Comparison of ENCODE assay signal across 16 cellular contexts in the genomic region with DNA sequence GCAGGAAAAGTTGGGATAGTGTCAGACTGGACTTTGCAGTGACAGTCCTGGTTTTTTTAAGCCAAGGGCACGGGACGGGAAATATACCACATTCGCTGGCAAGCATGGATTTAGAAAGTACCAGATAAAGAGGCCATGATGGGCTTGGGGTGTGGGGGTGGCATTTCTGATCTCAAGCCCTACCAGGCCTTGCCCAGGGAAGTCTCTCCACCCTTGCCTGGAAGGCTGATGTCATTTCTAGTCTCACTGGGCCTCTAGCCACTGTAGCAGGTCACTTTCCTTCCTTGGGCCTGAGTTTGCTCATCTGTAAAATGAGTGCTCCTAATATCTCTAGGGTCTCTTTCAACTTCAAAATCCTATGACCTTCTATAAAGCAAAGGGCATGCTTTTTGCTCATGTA. TPM values are rescaled to one million over a fixed set of nuclear protein-coding genes. Genes with fewer than 3 reads are reported as not detected.
DNase-seq lines count a peak whose midpoint lies in the region; ATAC-seq, FAIRE-seq and TF ChIP-seq lines count a peak whose summit lies in the region.
"Had no signal": no experiment of that assay in that cellular context is flagged by ENCODE, and none has a peak within 500 bp of the region (broad histone marks: within the 10 kb centered on the region; RNA-seq: fewer than 3 reads in every experiment).

No MANE protein-coding gene starts in this region.

- no peak overlapping the region for H2BK12ac ChIP-seq in H1 (ENCODE audit: low read depth, low read length)

- CTCF ChIA-PET in H1 (lab: Charles Lee; ENCODE audit: partially characterized antibody): no interaction called here

- H3K36me3 ChIP-seq in CD4-positive, CD25-positive, alpha-beta regulatory T cell (ENCODE audit: control insufficient read depth, insufficient read depth, low read length): no peaks in the 10 kb centered on the region
- no peaks in the 10 kb centered on the region for H3K36me3 ChIP-seq in HUES6 (ENCODE audit: control insufficient read depth, insufficient read depth, low read length)
- no peaks in the 10 kb centered on the region for H3K36me3 ChIP-seq in H1 (ENCODE audit: control insufficient read depth in 2 of 4, insufficient read depth in 4 of 4, low read length in 3 of 4)
- H3K36me3 ChIP-seq: neutrophil, SJCRH30 had no signal

- no peak overlapping the region for H4K8ac ChIP-seq in H1 (ENCODE audit: extremely low read depth, insufficient read depth, low read length)

- TF ChIP-seq EP300 in H1 (IDR thresholded peaks at IDR 0.05; ENCODE audit: borderline replicate concordance in 1 of 2, low read depth in 2 of 2, low read length in 2 of 2): no peak

- no peak for TF ChIP-seq RAD21 in H1 (IDR thresholded peaks at IDR 0.05 in 1 of 2, conservative IDR thresholded peaks at IDR 0.05 in 1 of 2; ENCODE audit: low read depth in 2 of 2, low read length in 2 of 2)

- peak overlapping the region in 3 of 4 donors; percentile 40 to 71 (median 51) for H3K4me3 Mint-ChIP-seq in CD4-positive, CD25-positive, alpha-beta regulatory T cell
- H3K4me3 Mint-ChIP-seq in neural crest cell: peak overlapping the region; percentile 90

- H4K20me1 ChIP-seq in H1 (replicated peaks in 1 of 2; ENCODE audit: control insufficient read depth in 1 of 2, insufficient read depth in 2 of 2, low read length in 2 of 2): peaks cover 0 to 6% of the 10 kb centered on the region in 2 experiments

- H3K9me3 Mint-ChIP-seq in CD4-positive, CD25-positive, alpha-beta regulatory T cell: peaks cover 0 to 2% (median 0%) of the 10 kb centered on the region in 7 donors
- H3K9me3 Mint-ChIP-seq in neural crest cell: no peaks in the 10 kb centered on the region
- H3K9me3 Mint-ChIP-seq: activated CD4-positive, alpha-beta T cell treated with anti-CD3 and anti-CD28 coated beads, Interleukin-2, amount 10 ng/mL, durations not matched to agents 24 days and 14 days had no signal

- no peak overlapping the region for H2BK120ac ChIP-seq in H1 (replicated peaks; ENCODE audit: low read depth, low read length)

- no peak overlapping the region for H3K27ac Mint-ChIP-seq in CD4-positive, CD25-positive, alpha-beta regulatory T cell
- H3K27ac Mint-ChIP-seq in neural crest cell (ENCODE audit: unreplicated experiment): no peak overlapping the region

- H4K5ac ChIP-seq in H1 (ENCODE audit: insufficient read length, low read depth, low read length): no peak overlapping the region

- H2BK5ac ChIP-seq in H1 (ENCODE audit: low read depth, low read length): no peak overlapping the region

- H3K9ac ChIP-seq in HUES6 (ENCODE audit: low read length) (no peak overlapping the region), H1 (replicated peaks in 1 of 4; ENCODE audit: extremely low read depth in 1 of 4, low read depth in 3 of 4, low read length in 3 of 4) (no peak overlapping the region)

- H3K9me3 ChIP-seq in CD4-positive, CD25-positive, alpha-beta regulatory T cell (ENCODE audit: control insufficient read depth in 2 of 2, low read length in 2 of 2): no peaks in the 10 kb centered on the region
- H3K9me3 ChIP-seq in HUES6 (ENCODE audit: control insufficient read depth, insufficient read depth, low read depth, low read length): no peaks in the 10 kb centered on the region
- no peaks in the 10 kb centered on the region for H3K9me3 ChIP-seq in H1 (ENCODE audit: insufficient read depth in 2 of 2, low read depth in 1 of 2, low read length in 1 of 2)
- H3K9me3 ChIP-seq: neutrophil, SJCRH30 had no signal

- peaks cover 15% of the 10 kb centered on the region for H3K4me1 ChIP-seq in CD4-positive, CD25-positive, alpha-beta regulatory T cell (ENCODE audit: control insufficient read depth, insufficient read depth, low read length, poor library complexity, severe bottlenecking)
- H3K4me1 ChIP-seq in HUES6 (ENCODE audit: control insufficient read depth, insufficient read depth, low read length): peaks cover 28% of the 10 kb centered on the region
- peaks cover 2 to 16% (median 13%) of the 10 kb centered on the region in 4 experiments for H3K4me1 ChIP-seq in H1 (replicated peaks in 1 of 4; ENCODE audit: control insufficient read depth in 3 of 4, insufficient read depth in 4 of 4, low read length in 3 of 4)

- no peak overlapping the region for H3K4ac ChIP-seq in H1 (replicated peaks; ENCODE audit: insufficient read length, low read depth, low read length)

- no peak for ATAC-seq in CD4-positive, CD25-positive, alpha-beta regulatory T cell (ENCODE audit: low read depth in 2 of 2)
- ATAC-seq in GM19467 (IDR thresholded peaks at IDR 0.05; ENCODE audit: unreplicated experiment) (no peak), GM18867 (IDR thresholded peaks at IDR 0.05; ENCODE audit: unreplicated experiment) (no peak)
- ATAC-seq: GM12878 had no signal

- no peak overlapping the region for H3K23ac ChIP-seq in H1 (ENCODE audit: insufficient read length)

- peaks cover 0 to 19% (median 10%) of the 10 kb centered on the region in 4 donors for H3K4me1 Mint-ChIP-seq in CD4-positive, CD25-positive, alpha-beta regulatory T cell
- H3K4me1 Mint-ChIP-seq in neural crest cell: peaks cover 24% of the 10 kb centered on the region

- H3K56ac ChIP-seq in H1 (replicated peaks; ENCODE audit: insufficient read length, low read depth, low read length): no peak overlapping the region

- no peak for TF ChIP-seq CTCF in H1 (IDR thresholded peaks at IDR 0.05; ENCODE audit: control extremely low read depth in 1 of 3, insufficient read depth in 1 of 3, low read depth in 1 of 3, low read length in 3 of 3)
- no peak for TF ChIP-seq CTCF in neural crest cell (conservative IDR thresholded peaks at IDR 0.05)

- no peak for FAIRE-seq in H1 (lab: Jason Lieb, UNC)
- FAIRE-seq: GM12878 had no signal

- H3K36me3 Mint-ChIP-seq in CD4-positive, CD25-positive, alpha-beta regulatory T cell: no peaks in the 10 kb centered on the region
- H3K36me3 Mint-ChIP-seq in neural crest cell (ENCODE audit: low read depth): no peaks in the 10 kb centered on the region

- H2AK5ac ChIP-seq in H1 (ENCODE audit: low read depth, low read length): no peak overlapping the region

- H3K27me3 ChIP-seq in CD4-positive, CD25-positive, alpha-beta regulatory T cell (ENCODE audit: control insufficient read depth, insufficient read depth, low read length): peaks cover 21% of the 10 kb centered on the region
- peaks cover 83% of the 10 kb centered on the region for H3K27me3 ChIP-seq in HUES6 (ENCODE audit: control insufficient read depth, insufficient read depth, low read length)
- peaks cover 21 to 61% (median 52%) of the 10 kb centered on the region in 4 experiments for H3K27me3 ChIP-seq in H1 (replicated peaks in 1 of 4; ENCODE audit: control insufficient read depth in 3 of 4, extremely low read depth in 1 of 4, insufficient read depth in 3 of 4, low read length in 3 of 4)
- H3K27me3 ChIP-seq: SJCRH30 had no signal

- H3K79me2 ChIP-seq in H1 (ENCODE audit: control insufficient read depth in 1 of 2, insufficient read depth in 2 of 2, low read length in 2 of 2): no peaks in the 10 kb centered on the region

- POLR2A ChIA-PET in H1 (lab: Charles Lee; ENCODE audit: partially characterized antibody): interaction anchor here (1.5 kb wide), 1 partner anchor 10 kb away, joined by 3 read pairs; no protein-coding TSS in a partner anchor

- no peak overlapping the region for H2BK15ac ChIP-seq in H1 (ENCODE audit: low read length)

- peaks cover 62% of the 10 kb centered on the region for H3K27me3 Mint-ChIP-seq in CD4-positive, CD25-positive, alpha-beta regulatory T cell
- H3K27me3 Mint-ChIP-seq in neural crest cell (ENCODE audit: low read depth): peaks cover 75% of the 10 kb centered on the region

- no peak overlapping the region for H3K14ac ChIP-seq in H1 (ENCODE audit: insufficient read length)

- H3K79me1 ChIP-seq in H1 (ENCODE audit: low read depth, low read length): no peaks in the 10 kb centered on the region

- H2AFZ ChIP-seq in H1 (ENCODE audit: low read length): no peak overlapping the region

- no peak overlapping the region for H3K4me3 ChIP-seq in CD4-positive, CD25-positive, alpha-beta regulatory T cell (ENCODE audit: low read depth, low read length)
- peak overlapping the region; percentile 86; the same call in 1 of the 2 replicates for H3K4me3 ChIP-seq in HUES6 (ENCODE audit: low read depth, low read length)
- peak overlapping the region in 1 of 4 experiments; percentile 66; a peak in 2 of 8 replicates for H3K4me3 ChIP-seq in H1 (ENCODE audit: extremely low read depth in 1 of 4, insufficient read depth in 2 of 4, low read depth in 3 of 4, low read length in 4 of 4)
- H3K4me3 ChIP-seq: GM12878, SJCRH30 had no signal

- WGBS in H1 (ENCODE audit: extremely low coverage in 1 of 2, insufficient coverage in 1 of 2, insufficient read length in 1 of 2, insufficient replicate concordance in 2 of 2, low coverage in 1 of 2, low lambda C conversion rate in 2 of 2, missing lambda C conversion rate in 1 of 2), 2 experiments: 89% methylated on average over 3 of the region's 3 CpGs; no CpG with 5 or more reads in 1 of the 2 experiments

- no peak overlapping the region for H3K18ac ChIP-seq in H1 (ENCODE audit: extremely low read depth, low read length)

- no peak overlapping the region for H4K91ac ChIP-seq in H1 (replicated peaks; ENCODE audit: insufficient read length, low read length)

- H3K23me2 ChIP-seq in H1 (ENCODE audit: low read depth, low read length): peaks cover 16% of the 10 kb centered on the region; the same call in 1 of the 2 replicates

- no peak overlapping the region for H3K27ac ChIP-seq in CD4-positive, CD25-positive, alpha-beta regulatory T cell (ENCODE audit: insufficient read depth, low read length, poor library complexity, severe bottlenecking)
- no peak overlapping the region for H3K27ac ChIP-seq in HUES6 (ENCODE audit: low read depth, low read length)
- no peak overlapping the region for H3K27ac ChIP-seq in H1 (ENCODE audit: low read depth, low read length)
- H3K27ac ChIP-seq: neutrophil, SJCRH30 had no signal

- peak overlapping the region; percentile 80 to 93; a peak in 2 of 4 replicates for H3K4me2 ChIP-seq in H1 (ENCODE audit: insufficient read depth in 1 of 2, low read depth in 2 of 2, low read length in 2 of 2)

- TF ChIP-seq POLR2A in H1 (IDR thresholded peaks at IDR 0.05; ENCODE audit: control extremely low read depth in 1 of 2, low read depth in 2 of 2, low read length in 2 of 2): no peak

- no peak overlapping the region for H2BK20ac ChIP-seq in H1 (ENCODE audit: low read length)

- DNase-seq in CD4-positive, CD25-positive, alpha-beta regulatory T cell: no peak
- DNase-seq in H1 (ENCODE audit: low read depth in 1 of 2, low spot score in 2 of 2): no peak
- no peak for DNase-seq in neural crest cell (ENCODE audit: low read depth, low spot score)
- DNase-seq in stimulated activated naive CD4-positive, alpha-beta T cell treated with Interleukin-2 at 50 U/mL for 16 hours (lab: John Stamatoyannopoulos, UW): no peak
- no peak for DNase-seq in SHP77 (lab: John Stamatoyannopoulos, UW)
- DNase-seq: activated naive CD4-positive, alpha-beta T cell treated with anti-CD3 and anti-CD28 coated beads, Interleukin-2, amount 50 U/mL, for 16 hours; GDM1; NCI-H2029 treated with DMSO at 0.1 percent for 48 hours; NCI-H524 treated with DMSO at 0.1 percent for 48 hours; SJCRH30 had no signal

RNA-seq across cellular contexts. Expression of gene ZBTB7C, which starts 1.8 kb away (rescaled TPM):
- total RNA-seq in CD4-positive, CD25-positive, alpha-beta regulatory T cell: not detected
- polyA plus RNA-seq in CD4-positive, CD25-positive, alpha-beta regulatory T cell: not detected
- total RNA-seq in H1 (2021; fragmentation: NEBNext Ultra II Directional; extraction: Animal tissue kit (Norgen Biotek cat#: 25700)): 0.23 and 0.45 TPM in 2 replicates
- polyA plus RNA-seq in H1 (2011; rRNA removed): 0.15 and 0.17 TPM in 2 replicates
- polyA plus RNA-seq in H1 (2011; cell fraction: cytosol; rRNA removed): 0.13 TPM
- 0.11 TPM for polyA plus RNA-seq in H1 (2011; cell fraction: nucleus; rRNA removed)
- 0.14 to 0.25 TPM (median 0.19 TPM) in 4 replicates for polyA plus RNA-seq in H1 (2012, experiment 1 of 2)
- 0.18 TPM for polyA plus RNA-seq in H1 (2012, experiment 2 of 2)
- polyA plus RNA-seq in H1 (2013, experiment 1 of 2): 0.08 TPM
- 0.24 TPM for polyA plus RNA-seq in H1 (2013, experiment 2 of 2)
- 0.03 and 0.05 TPM in 2 replicates for polyA minus RNA-seq in H1 (2011; rRNA and poly(A)+ RNA removed)
- not detected for polyA minus RNA-seq in H1 (2011; cell fraction: cytosol; rRNA and poly(A)+ RNA removed)
- 0.60 TPM for polyA minus RNA-seq in H1 (2011; cell fraction: nucleus; rRNA and poly(A)+ RNA removed)
- total RNA-seq in neural crest cell: 0.45 and 0.61 TPM in 2 replicates
- total RNA-seq: SJCRH30 had no signal
